ENCODE assay signal across 16 cellular contexts in the genomic region with DNA sequence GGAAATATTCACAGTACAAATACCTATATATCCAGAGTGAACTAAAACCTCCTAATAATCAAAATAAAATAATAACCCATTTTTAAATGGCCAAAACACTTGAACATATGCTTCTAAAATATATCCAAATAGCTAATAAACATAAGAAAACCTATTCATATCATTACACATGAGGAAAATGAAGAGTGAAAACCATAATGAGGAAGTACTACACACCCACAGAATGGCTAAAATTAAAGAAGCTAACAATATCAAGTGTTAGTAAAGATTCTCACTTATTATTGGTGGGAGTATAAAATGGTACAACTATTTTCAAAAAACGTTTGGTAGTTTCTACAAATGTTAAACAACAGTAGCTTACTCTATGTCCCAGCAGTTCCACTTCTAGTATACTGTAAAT.
DNase-seq lines count a peak whose midpoint lies in the region; ATAC-seq lines count a peak whose summit lies in the region.
"Had no signal": no experiment of that assay in that cellular context is flagged by ENCODE, and none has a peak within 500 bp of the region (broad histone marks: within the 10 kb centered on the region; RNA-seq: fewer than 3 reads in every experiment).

No MANE protein-coding gene starts in this region.

- intact Hi-C loops in sciatic nerve (cut with DNase I): no loop called here

- ATAC-seq in GM18868 (IDR thresholded peaks at IDR 0.05; ENCODE audit: unreplicated experiment) (peak; percentile 67), HG02852 (IDR thresholded peaks at IDR 0.05; ENCODE audit: unreplicated experiment) (peak; percentile 62), sciatic nerve (no peak)
- ATAC-seq: A549 had no signal

- no peak overlapping the region; the same call in 1 of the 2 replicates for H3K4me3 ChIP-seq in SJSA1
- H3K4me3 ChIP-seq: A549, K562 had no signal

- DNase-seq in SJSA1 (ENCODE audit: low read depth in 1 of 2, low spot score in 2 of 2) (no peak), NCI-H1092 (lab: John Stamatoyannopoulos, UW) (no peak), KBM-7 (no peak), MV-4-11 (lab: John Stamatoyannopoulos, UW) (no peak), sciatic nerve (ENCODE audit: low spot score) (no peak)
- DNase-seq: Caco-2; CD8-positive, alpha-beta memory T cell; DMS53; GF-D8; GOT3; H9; Kasumi-1 had no signal

- H3K36me3 ChIP-seq in SJSA1: no peaks in the 10 kb centered on the region

- peak overlapping the region; percentile 82 for H3K27ac ChIP-seq in SJSA1
- H3K27ac ChIP-seq: A549 had no signal

- H3K27me3 ChIP-seq in SJSA1 (replicated peaks): no peaks in the 10 kb centered on the region

- no peaks in the 10 kb centered on the region for H3K9me3 ChIP-seq in SJSA1 (replicated peaks)
- H3K9me3 ChIP-seq: A549, Caco-2 had no signal

- H3K4me1 ChIP-seq in SJSA1 (replicated peaks): peaks cover 35% of the 10 kb centered on the region
- H3K4me1 ChIP-seq: A549, Caco-2 had no signal

- in situ Hi-C loops in KBM-7 (cut with MboI; ENCODE audit: low pct_unique_long_range_greater_than_20kb, low sequenced_read_pairs): no loop called here
